8 cellular contexts compared by ENCODE assay signal in the genomic region with DNA sequence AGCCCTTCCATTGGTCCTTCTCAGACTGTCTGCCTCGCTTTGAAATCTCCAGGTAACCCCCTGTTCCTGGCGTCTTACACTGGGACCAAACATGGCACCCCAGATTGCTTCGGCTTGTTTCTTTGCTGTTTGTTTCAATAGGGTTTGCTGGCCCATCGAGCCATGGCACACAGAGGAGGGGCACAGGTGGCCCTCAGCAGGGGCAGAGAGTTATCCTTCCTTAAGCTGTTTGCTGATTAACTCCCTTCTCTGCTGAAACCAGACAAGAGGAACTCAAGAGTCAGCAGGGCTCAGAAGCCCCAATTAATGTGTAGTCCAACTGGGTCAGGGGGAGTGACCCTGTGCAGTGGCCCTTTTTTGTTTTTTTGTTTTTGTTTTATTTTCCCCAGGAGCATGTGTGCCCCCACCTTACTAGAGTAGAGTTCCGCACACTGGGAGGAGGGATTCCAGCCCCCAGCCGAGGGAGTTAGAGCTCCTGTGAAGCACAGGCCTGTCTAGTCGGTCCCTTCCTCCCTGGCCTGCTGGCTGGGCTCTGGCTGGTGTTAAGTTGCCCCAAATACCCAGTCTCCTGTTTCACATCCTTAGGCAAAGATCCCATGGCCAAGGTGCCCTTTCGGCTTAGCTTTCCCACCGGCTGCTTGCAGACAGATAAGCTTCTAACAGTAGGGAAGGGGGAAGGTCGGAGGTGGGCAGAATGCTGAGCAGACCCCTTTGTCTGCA. TPM values are rescaled to one million over a fixed set of nuclear protein-coding genes. Genes with fewer than 3 reads are reported as not detected.
DNase-seq lines count a peak whose midpoint lies in the region; ATAC-seq and TF ChIP-seq lines count a peak whose summit lies in the region.

No MANE protein-coding gene starts in this region.

- no peaks in the 10 kb centered on the region for H3K27me3 Mint-ChIP-seq in neural crest cell (ENCODE audit: low read depth)

- no peak overlapping the region for H3K4me3 Mint-ChIP-seq in neural crest cell

- peaks cover 89% of the 10 kb centered on the region for H3K4me1 ChIP-seq in cardiac muscle cell (ENCODE audit: low read depth)
- peaks cover 100% of the 10 kb centered on the region for H3K4me1 ChIP-seq in vagina

- no peak for DNase-seq in cardiac muscle cell (ENCODE audit: low read depth in 1 of 2, low spot score in 1 of 2)
- no peak for DNase-seq in Right ventricle myocardium inferior (ENCODE audit: missing footprints)
- peak; percentile 67 for DNase-seq in ecto neural progenitor cell (ENCODE audit: low spot score)
- DNase-seq in neural crest cell (ENCODE audit: low read depth, low spot score) = no peak
- DNase-seq in vagina (ENCODE audit: extremely low spot score in 2 of 2) = no peak
- no peak for DNase-seq in DMS153 treated with DMSO at 0.1 percent for 48 hours (lab: John Stamatoyannopoulos, UW; ENCODE audit: unreplicated experiment)
- DNase-seq in kidney glomerular epithelial cell (lab: John Stamatoyannopoulos, UW) = no peak

- H3K4me3 ChIP-seq in cardiac muscle cell (no peak overlapping the region), vagina (no peak overlapping the region)

- H3K36me3 ChIP-seq in cardiac muscle cell = no peaks in the 10 kb centered on the region
- H3K36me3 ChIP-seq in vagina = no peaks in the 10 kb centered on the region

- H3K4me1 Mint-ChIP-seq in neural crest cell = peaks cover 68% of the 10 kb centered on the region

- no peaks in the 10 kb centered on the region for H3K9me3 Mint-ChIP-seq in neural crest cell

- TF ChIP-seq CTCF in cardiac muscle cell (IDR thresholded peaks at IDR 0.05; ENCODE audit: low read depth, low read length) (no peak), neural crest cell (conservative IDR thresholded peaks at IDR 0.05) (no peak), vagina (IDR thresholded peaks at IDR 0.05) (no peak)

- no peaks in the 10 kb centered on the region for H3K36me3 Mint-ChIP-seq in neural crest cell (ENCODE audit: low read depth)

- peak overlapping the region; percentile 97 for H3K27ac ChIP-seq in cardiac muscle cell
- peak overlapping the region; percentile 87 for H3K27ac ChIP-seq in vagina

- intact Hi-C loops in Right ventricle myocardium inferior (cut with DNase I) (loop anchor here (5.0 kb wide), 1 partner anchor 57 kb away; no protein-coding TSS in a partner anchor), vagina (cut with DNase I) (loop anchor here (10.0 kb wide), 1 partner anchor 54 kb away; no protein-coding TSS in a partner anchor)

- ATAC-seq in Right ventricle myocardium inferior (no peak), HG02642 (IDR thresholded peaks at IDR 0.05; ENCODE audit: poor library complexity, unreplicated experiment) (no peak)

- TF ChIP-seq POLR2A in vagina (IDR thresholded peaks at IDR 0.05) = no peak

- H3K27ac Mint-ChIP-seq in neural crest cell (ENCODE audit: unreplicated experiment) = peak overlapping the region; percentile 90

- H3K9me3 ChIP-seq in cardiac muscle cell (ENCODE audit: low read depth) (no peaks in the 10 kb centered on the region), vagina (no peaks in the 10 kb centered on the region)

- no peaks in the 10 kb centered on the region for H3K27me3 ChIP-seq in cardiac muscle cell
- H3K27me3 ChIP-seq in vagina = no peaks in the 10 kb centered on the region

RNA-seq across cellular contexts. Expression of a gene that starts 39.3 kb away (rescaled TPM):
- total RNA-seq in cardiac muscle cell (48.7 and 80.7 TPM in 2 replicates), Right ventricle myocardium inferior (32.7 TPM), neural crest cell (2.6 and 2.7 TPM in 2 replicates), vagina (16.7 TPM)
- polyA plus RNA-seq in cardiac muscle cell = 79.3 and 95.5 TPM in 2 replicates
